Comparison of ENCODE assay signal across 26 cellular contexts in the genomic region with DNA sequence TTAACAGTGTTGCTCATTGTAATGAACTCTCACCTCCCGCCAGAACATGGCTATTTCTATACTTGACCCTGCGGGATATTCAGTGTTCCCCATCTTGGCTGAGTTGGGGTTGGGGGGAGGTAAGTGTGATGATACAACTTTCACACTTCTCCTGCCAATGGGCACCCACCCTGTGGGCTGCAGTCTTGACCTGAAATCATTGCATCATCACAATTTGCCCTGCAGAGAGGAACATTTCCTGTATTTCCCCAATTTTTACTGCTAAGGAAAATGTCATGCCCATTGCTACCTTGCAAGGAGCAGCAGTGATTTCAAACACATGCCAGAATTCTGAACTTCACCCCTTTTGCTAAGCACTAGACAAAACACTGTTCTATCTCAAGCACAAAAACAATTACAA.
"Had no signal": no experiment of that assay in that cellular context is flagged by ENCODE, and none has a peak within 500 bp of the region (broad histone marks: within the 10 kb centered on the region; RNA-seq: fewer than 3 reads in every experiment).

No MANE protein-coding gene starts in this region.

- H3K27ac ChIP-seq: heart left ventricle, lower lobe of right lung, neutrophil, parathyroid adenoma, right atrium auricular region, spleen, suprapubic skin, thoracic aorta, tibial artery, upper lobe of right lung had no signal

- H3K4me1 Mint-ChIP-seq: immature natural killer cell; stimulated activated effector memory CD8-positive, alpha-beta T cell treated with anti-CD3 and anti-CD28 coated beads, Interleukin-12 subunit alpha, Interleukin-12 subunit beta, amount 100 ng/mL, for 72 hours had no signal

- H3K9me3 ChIP-seq: heart left ventricle, lower lobe of right lung, neutrophil, right atrium auricular region, spleen, suprapubic skin, thoracic aorta, tibial artery, upper lobe of right lung had no signal

- H3K36me3 ChIP-seq: lower lobe of right lung, neutrophil, right atrium auricular region, suprapubic skin, thoracic aorta, tibial artery, upper lobe of right lung had no signal

- H3K27me3 Mint-ChIP-seq: naive thymus-derived CD8-positive, alpha-beta T cell; stimulated activated naive CD8-positive, alpha-beta T cell treated with anti-CD3 and anti-CD28 coated beads, Interleukin-15, Interleukin-2, amounts not matched to agents 100 ng/mL and 50 ng/mL, for 24 hours had no signal

- H3K79me2 ChIP-seq: parathyroid adenoma had no signal

- ATAC-seq: lower lobe of right lung; naive thymus-derived CD8-positive, alpha-beta T cell; sciatic nerve; stimulated activated effector memory CD8-positive, alpha-beta T cell treated with anti-CD3 and anti-CD28 coated beads, Interleukin-12 subunit alpha, Interleukin-12 subunit beta, amount 100 ng/mL, for 72 hours; upper lobe of right lung had no signal

- H2AFZ ChIP-seq: parathyroid adenoma had no signal

- H3K4me3 Mint-ChIP-seq: immature natural killer cell; naive thymus-derived CD8-positive, alpha-beta T cell; nephron; neural crest cell; stimulated activated effector memory CD8-positive, alpha-beta T cell treated with anti-CD3 and anti-CD28 coated beads, Interleukin-12 subunit alpha, Interleukin-12 subunit beta, amount 100 ng/mL, for 72 hours; stimulated activated naive CD8-positive, alpha-beta T cell treated with anti-CD3 and anti-CD28 coated beads, Interleukin-15, Interleukin-2, amounts not matched to agents 100 ng/mL and 50 ng/mL, for 24 hours had no signal

- H3K27ac Mint-ChIP-seq: immature natural killer cell; naive thymus-derived CD8-positive, alpha-beta T cell; nephron; progenitor cell of endocrine pancreas; stimulated activated effector memory CD8-positive, alpha-beta T cell treated with anti-CD3 and anti-CD28 coated beads, Interleukin-12 subunit alpha, Interleukin-12 subunit beta, amount 100 ng/mL, for 72 hours; stimulated activated naive CD8-positive, alpha-beta T cell treated with anti-CD3 and anti-CD28 coated beads, Interleukin-15, Interleukin-2, amounts not matched to agents 100 ng/mL and 50 ng/mL, for 24 hours had no signal

- H3K9ac ChIP-seq: parathyroid adenoma had no signal

- H3K27me3 ChIP-seq: heart left ventricle, neutrophil, right atrium auricular region, spleen, suprapubic skin, upper lobe of right lung had no signal

- DNase-seq: heart left ventricle; hypothalamus; immature natural killer cell; lower lobe of right lung; mammary epithelial cell; mesenchymal stem cell; naive thymus-derived CD8-positive, alpha-beta T cell; occipital lobe; small intestine; stimulated activated CD4-positive, alpha-beta T cell treated with anti-CD3 and anti-CD28 coated beads, Interleukin-4, amount 100 ng/mL, for 24 hours; stimulated activated naive CD4-positive, alpha-beta T cell; tibial artery; trophoblast cell; upper lobe of right lung had no signal

- H3K9me3 Mint-ChIP-seq: immature natural killer cell; naive thymus-derived CD8-positive, alpha-beta T cell; nephron; neural crest cell; stimulated activated effector memory CD8-positive, alpha-beta T cell treated with anti-CD3 and anti-CD28 coated beads, Interleukin-12 subunit alpha, Interleukin-12 subunit beta, amount 100 ng/mL, for 72 hours; stimulated activated naive CD8-positive, alpha-beta T cell treated with anti-CD3 and anti-CD28 coated beads, Interleukin-15, Interleukin-2, amounts not matched to agents 100 ng/mL and 50 ng/mL, for 24 hours had no signal

- H3K4me3 ChIP-seq: heart left ventricle, lower lobe of right lung, right atrium auricular region, spleen, suprapubic skin, thoracic aorta, tibial artery, upper lobe of right lung had no signal

- H3K36me3 Mint-ChIP-seq: immature natural killer cell; stimulated activated effector memory CD8-positive, alpha-beta T cell treated with anti-CD3 and anti-CD28 coated beads, Interleukin-12 subunit alpha, Interleukin-12 subunit beta, amount 100 ng/mL, for 72 hours had no signal

- H3K4me1 ChIP-seq: right atrium auricular region, spleen, suprapubic skin, tibial artery had no signal
